Comparison of ENCODE assay signal across 22 cellular contexts in the genomic region with DNA sequence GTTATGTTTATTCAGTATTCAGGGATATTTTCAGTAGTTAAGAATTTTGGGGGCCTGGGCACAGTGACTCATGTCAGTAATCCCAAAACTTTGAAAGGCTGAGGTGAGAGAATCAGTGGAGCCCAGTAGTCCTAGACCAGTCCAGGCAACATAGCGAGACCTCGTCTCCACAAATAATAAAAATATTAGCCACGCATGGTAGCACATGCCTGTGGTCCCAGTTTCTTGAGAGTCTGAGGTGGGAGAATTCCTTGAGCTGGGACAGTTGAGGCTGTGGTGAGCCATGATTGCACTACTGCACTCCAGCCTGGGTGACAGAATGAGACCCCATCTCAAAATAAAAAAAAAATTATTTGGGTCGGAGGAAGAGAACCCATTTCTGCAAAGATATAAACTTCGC. TPM values are rescaled to one million over a fixed set of nuclear protein-coding genes. Genes with fewer than 3 reads are reported as not detected.
"Had no signal": no experiment of that assay in that cellular context is flagged by ENCODE, and none has a peak within 500 bp of the region (broad histone marks: within the 10 kb centered on the region; RNA-seq: fewer than 3 reads in every experiment).

No MANE protein-coding gene starts in this region.

- ATAC-seq: activated naive CD4-positive, alpha-beta T cell treated with anti-CD3 and anti-CD28 coated beads, Interleukin-2, amount 50 U/mL, for 72 hours; activated naive CD8-positive, alpha-beta T cell treated with anti-CD3 and anti-CD28 coated beads, Interleukin-2, amount 50 U/mL, for 24 hours; activated T-cell treated with anti-CD3 and anti-CD28 coated beads, Interleukin-2, amount 50 U/mL, for 4 hours; K562; T-helper 17 cell had no signal

- H3K4me3 ChIP-seq: K562, PC-9, SJSA1 had no signal

- H3K36me3 ChIP-seq: SJSA1 had no signal

- H3K27ac ChIP-seq: RWPE1, SJSA1 had no signal

- H3K36me3 Mint-ChIP-seq: activated CD4-positive, alpha-beta memory T cell treated with anti-CD3 and anti-CD28 coated beads for 36 hours; activated naive CD4-positive, alpha-beta T cell treated with anti-CD3 and anti-CD28 coated beads, Interleukin-2, amount 50 U/mL, for 72 hours had no signal

- H2AFZ ChIP-seq: PC-9 had no signal

- H3K4me3 Mint-ChIP-seq: activated B cell treated with CpG ODN at 0.5 μM for 24 hours; activated CD4-positive, alpha-beta memory T cell treated with anti-CD3 and anti-CD28 coated beads for 36 hours; activated CD4-positive, alpha-beta T cell treated with anti-CD3 and anti-CD28 coated beads, Interleukin-2, amount 10 ng/mL, durations not matched to agents 7 days and 5 days; activated naive CD8-positive, alpha-beta T cell treated with anti-CD3 and anti-CD28 coated beads, Interleukin-2, amount 50 U/mL, for 24 hours; activated T-cell treated with anti-CD3 and anti-CD28 coated beads, Interleukin-2, amount 50 U/mL, for 4 hours; T-helper 17 cell had no signal

- H3K4me1 Mint-ChIP-seq: activated B cell treated with CpG ODN at 0.5 μM for 24 hours; activated CD4-positive, alpha-beta T cell treated with anti-CD3 and anti-CD28 coated beads, Interleukin-2, amount 10 ng/mL, durations not matched to agents 7 days and 5 days; activated naive CD8-positive, alpha-beta T cell treated with anti-CD3 and anti-CD28 coated beads, Interleukin-2, amount 50 U/mL, for 24 hours had no signal

- H3K27me3 Mint-ChIP-seq: activated B cell treated with CpG ODN at 0.5 μM for 24 hours; activated naive CD8-positive, alpha-beta T cell treated with anti-CD3 and anti-CD28 coated beads, Interleukin-2, amount 50 U/mL, for 24 hours had no signal

- H3K9me3 ChIP-seq: SJSA1 had no signal

- H3K9me3 Mint-ChIP-seq: activated B cell treated with CpG ODN at 0.5 μM for 24 hours; activated CD4-positive, alpha-beta memory T cell treated with anti-CD3 and anti-CD28 coated beads for 36 hours; activated CD4-positive, alpha-beta T cell treated with anti-CD3 and anti-CD28 coated beads, Interleukin-2, amount 10 ng/mL, durations not matched to agents 7 days and 5 days; activated naive CD4-positive, alpha-beta T cell treated with anti-CD3 and anti-CD28 coated beads, Interleukin-2, amount 50 U/mL, for 72 hours; activated naive CD8-positive, alpha-beta T cell treated with anti-CD3 and anti-CD28 coated beads, Interleukin-2, amount 50 U/mL, for 24 hours; activated T-cell treated with anti-CD3 and anti-CD28 coated beads, Interleukin-2, amount 50 U/mL, for 4 hours had no signal

- H3K4me1 ChIP-seq: SJSA1 had no signal

- DNase-seq: activated B cell treated with CpG ODN at 0.5 μM for 24 hours; activated CD4-positive, alpha-beta memory T cell treated with anti-CD3 and anti-CD28 coated beads for 36 hours; activated CD4-positive, alpha-beta T cell treated with anti-CD3 and anti-CD28 coated beads, Interleukin-2, amount 10 ng/mL, durations not matched to agents 7 days and 5 days; activated CD8-positive, alpha-beta memory T cell treated with anti-CD3 and anti-CD28 coated beads for 24 hours; activated effector memory CD4-positive, alpha-beta T cell treated with anti-CD3 and anti-CD28 coated beads, Interleukin-2, amount 50 U/mL, for 16 hours; activated naive CD4-positive, alpha-beta T cell treated with Interleukin-2 at 50 U/mL for 16 hours; activated naive CD8-positive, alpha-beta T cell treated with anti-CD3 and anti-CD28 coated beads, Interleukin-2, amount 50 U/mL, for 24 hours; activated T-cell treated with anti-CD3 and anti-CD28 coated beads, Interleukin-2, amount 50 U/mL, for 4 hours; amniotic stem cell; cerebellar nuclear complex; Karpas-422; NCI-H1436 treated with DMSO at 0.1 percent for 48 hours; NCI-H2081; NCI-H446; NCI-H524; PC-9; T-helper 17 cell; T1000 had no signal

- H3K27ac Mint-ChIP-seq: activated B cell treated with CpG ODN at 0.5 μM for 24 hours; activated CD4-positive, alpha-beta memory T cell treated with anti-CD3 and anti-CD28 coated beads for 36 hours; activated CD4-positive, alpha-beta T cell treated with anti-CD3 and anti-CD28 coated beads, Interleukin-2, amount 10 ng/mL, durations not matched to agents 7 days and 5 days; activated naive CD4-positive, alpha-beta T cell treated with anti-CD3 and anti-CD28 coated beads, Interleukin-2, amount 50 U/mL, for 72 hours; activated naive CD8-positive, alpha-beta T cell treated with anti-CD3 and anti-CD28 coated beads, Interleukin-2, amount 50 U/mL, for 24 hours; T-helper 17 cell had no signal

RNA-seq across cellular contexts. Expression of gene ADGRG6, which starts 20.3 kb away (rescaled TPM):
- total RNA-seq: activated B cell treated with CpG ODN at 0.5 μM for 24 hours had no signal
